ENCODE assay signal across 8 cellular contexts in genomic region chr16:83899272-83899897, GRCh38. TPM values are rescaled to one million over a fixed set of nuclear protein-coding genes. Genes with fewer than 3 reads are reported as not detected.
DNase-seq lines count a peak whose midpoint lies in the region; ATAC-seq and TF ChIP-seq lines count a peak whose summit lies in the region.

No MANE protein-coding gene starts in this region.

- H3K9me3 ChIP-seq in neural progenitor cell (ENCODE audit: low read depth): no peaks in the 10 kb centered on the region
- no peaks in the 10 kb centered on the region for H3K9me3 ChIP-seq in thoracic aorta

- peak overlapping the region; percentile 94 for H3K4me2 ChIP-seq in neural progenitor cell

- H3K79me2 ChIP-seq in neural progenitor cell (ENCODE audit: low read depth): peaks cover 13% of the 10 kb centered on the region

- no peak overlapping the region for H3K27ac ChIP-seq in neural progenitor cell
- H3K27ac ChIP-seq in thoracic aorta: peak overlapping the region; percentile 89 to 93

- peaks cover 5% of the 10 kb centered on the region for H3K4me1 ChIP-seq in neural progenitor cell
- H3K4me1 ChIP-seq in thoracic aorta (ENCODE audit: control insufficient read depth in 1 of 2, low read depth in 2 of 2): peaks cover 17 to 40% of the 10 kb centered on the region in 2 donors

- H3K27ac Mint-ChIP-seq in activated T-helper 1 cell treated with anti-CD3 and anti-CD28 coated beads, Interleukin-12 subunit alpha, Interleukin-12 subunit beta, Interleukin-2, Interleukin-4 antibody, amounts not matched to agents 30 ng/mL and 10 ng/mL and 1 ng/mL, durations not matched to agents 14 hours and 24 hours and 36 hours: peak overlapping the region; percentile 77
- H3K27ac Mint-ChIP-seq in neural progenitor cell: no peak overlapping the region

- H3K36me3 ChIP-seq in neural progenitor cell (no peaks in the 10 kb centered on the region), thoracic aorta (no peaks in the 10 kb centered on the region)

- no peaks in the 10 kb centered on the region for H3K9me3 Mint-ChIP-seq in activated T-helper 1 cell treated with anti-CD3 and anti-CD28 coated beads, Interleukin-12 subunit alpha, Interleukin-12 subunit beta, Interleukin-2, Interleukin-4 antibody, amounts not matched to agents 30 ng/mL and 10 ng/mL and 1 ng/mL, durations not matched to agents 14 hours and 24 hours and 36 hours
- no peaks in the 10 kb centered on the region for H3K9me3 Mint-ChIP-seq in neural progenitor cell

- DNase-seq in NCI-H82 (lab: John Stamatoyannopoulos, UW): peak; percentile 67
- DNase-seq in NCI-H82 treated with DMSO at 0.1 percent for 48 hours (lab: John Stamatoyannopoulos, UW; ENCODE audit: unreplicated experiment): no peak
- peak; percentile 17 for DNase-seq in NCI-H226
- DNase-seq in activated T-helper 1 cell treated with anti-CD3 and anti-CD28 coated beads, Interleukin-12 subunit alpha, Interleukin-12 subunit beta, Interleukin-2, Interleukin-4 antibody, amounts not matched to agents 30 ng/mL and 10 ng/mL and 1 ng/mL, durations not matched to agents 14 hours and 24 hours and 36 hours (ENCODE audit: low spot score): peak; percentile 29
- peak; percentile 42 for DNase-seq in fibroblast of peridontal ligament (ENCODE audit: extremely low read depth)
- DNase-seq in neural progenitor cell (ENCODE audit: low spot score): peak; percentile 82
- DNase-seq in thoracic aorta (ENCODE audit: low spot score): no peak

- peak; percentile 31 for ATAC-seq in HG02763 (IDR thresholded peaks at IDR 0.05; ENCODE audit: unreplicated experiment)
- ATAC-seq in thoracic aorta (ENCODE audit: insufficient number of reproducible peaks, low FRiP score, low read depth): peak; percentile 46

- peaks cover 8% of the 10 kb centered on the region for H3F3A ChIP-seq in neural progenitor cell (ENCODE audit: low read depth)

- peaks cover 8% of the 10 kb centered on the region for H3K27me3 Mint-ChIP-seq in activated T-helper 1 cell treated with anti-CD3 and anti-CD28 coated beads, Interleukin-12 subunit alpha, Interleukin-12 subunit beta, Interleukin-2, Interleukin-4 antibody, amounts not matched to agents 30 ng/mL and 10 ng/mL and 1 ng/mL, durations not matched to agents 14 hours and 24 hours and 36 hours (ENCODE audit: insufficient read depth)
- peaks cover 10% of the 10 kb centered on the region for H3K27me3 Mint-ChIP-seq in neural progenitor cell (ENCODE audit: insufficient read depth, low read depth)

- H4K20me1 ChIP-seq in neural progenitor cell (ENCODE audit: low read depth): peaks cover 13% of the 10 kb centered on the region

- peak overlapping the region; percentile 94 for H3K4me3 Mint-ChIP-seq in activated T-helper 1 cell treated with anti-CD3 and anti-CD28 coated beads, Interleukin-12 subunit alpha, Interleukin-12 subunit beta, Interleukin-2, Interleukin-4 antibody, amounts not matched to agents 30 ng/mL and 10 ng/mL and 1 ng/mL, durations not matched to agents 14 hours and 24 hours and 36 hours
- H3K4me3 Mint-ChIP-seq in neural progenitor cell: peak overlapping the region; percentile 93

- peak overlapping the region; percentile 81 for H2AFZ ChIP-seq in neural progenitor cell (replicated peaks)

- H3K4me1 Mint-ChIP-seq in activated T-helper 1 cell treated with anti-CD3 and anti-CD28 coated beads, Interleukin-12 subunit alpha, Interleukin-12 subunit beta, Interleukin-2, Interleukin-4 antibody, amounts not matched to agents 30 ng/mL and 10 ng/mL and 1 ng/mL, durations not matched to agents 14 hours and 24 hours and 36 hours (ENCODE audit: low read depth): peaks cover 27% of the 10 kb centered on the region
- peaks cover 36% of the 10 kb centered on the region for H3K4me1 Mint-ChIP-seq in neural progenitor cell

- H3K27me3 ChIP-seq in neural progenitor cell: peaks cover 20% of the 10 kb centered on the region
- H3K27me3 ChIP-seq in thoracic aorta (replicated peaks; ENCODE audit: insufficient read depth): no peaks in the 10 kb centered on the region

- TF ChIP-seq CTCF in neural progenitor cell (IDR thresholded peaks at IDR 0.05) (no peak), thoracic aorta (IDR thresholded peaks at IDR 0.05) (peak; percentile 13)

- peak overlapping the region; percentile 70 for H3K4me3 ChIP-seq in neural progenitor cell
- peak overlapping the region; percentile 84 for H3K4me3 ChIP-seq in thoracic aorta

- intact Hi-C loops in activated T-helper 1 cell treated with anti-CD3 and anti-CD28 coated beads, Interleukin-12 subunit alpha, Interleukin-12 subunit beta, Interleukin-2, Interleukin-4 antibody, amounts not matched to agents 30 ng/mL and 10 ng/mL and 1 ng/mL, durations not matched to agents 14 hours and 24 hours and 36 hours (cut with micrococcal nuclease): loop anchor here (1.0 kb wide), 6 partner anchors 54 to 246 kb away; partner anchors contain the start of genes DNAAF1, HSBP1, HSDL1 and MBTPS1

- no peak overlapping the region for H3K9ac ChIP-seq in neural progenitor cell

- H3K36me3 Mint-ChIP-seq in activated T-helper 1 cell treated with anti-CD3 and anti-CD28 coated beads, Interleukin-12 subunit alpha, Interleukin-12 subunit beta, Interleukin-2, Interleukin-4 antibody, amounts not matched to agents 30 ng/mL and 10 ng/mL and 1 ng/mL, durations not matched to agents 14 hours and 24 hours and 36 hours (ENCODE audit: low read depth): peaks cover 2% of the 10 kb centered on the region
- H3K36me3 Mint-ChIP-seq in neural progenitor cell: peaks cover 2% of the 10 kb centered on the region

RNA-seq across cellular contexts. Expression of gene MLYCD, which starts 0.5 kb away (rescaled TPM):
- total RNA-seq in activated T-helper 1 cell treated with anti-CD3 and anti-CD28 coated beads, Interleukin-12 subunit alpha, Interleukin-12 subunit beta, Interleukin-2, Interleukin-4 antibody, amounts not matched to agents 30 ng/mL and 10 ng/mL and 1 ng/mL, durations not matched to agents 14 hours and 24 hours and 36 hours: 5.0 and 6.1 TPM in 2 replicates
- total RNA-seq in neural progenitor cell (ENCODE audit: low replicate concordance) (2.5 and 3.3 TPM in 2 replicates), thoracic aorta (10 to 100 TPM; 14.1 to 23.6 TPM)

RNA-seq across cellular contexts. Expression of gene OSGIN1, which starts 53.7 kb away (rescaled TPM):
- 1.2 and 2.2 TPM in 2 replicates for total RNA-seq in activated T-helper 1 cell treated with anti-CD3 and anti-CD28 coated beads, Interleukin-12 subunit alpha, Interleukin-12 subunit beta, Interleukin-2, Interleukin-4 antibody, amounts not matched to agents 30 ng/mL and 10 ng/mL and 1 ng/mL, durations not matched to agents 14 hours and 24 hours and 36 hours
- total RNA-seq in neural progenitor cell (ENCODE audit: low replicate concordance): 0.77 TPM in 1 of 2 replicates, not detected in the other
- total RNA-seq in thoracic aorta: 10 to 100 TPM in 1 of 2 donors, 1 to 10 TPM in 1; 3.7 to 16.2 TPM

Comparison
In these comparisons a context has a peak if more than half of its experiments do, and no peak if none do; other contexts are left out.
1. DNase-seq: peak in NCI-H82 (single experiment), NCI-H226 (single experiment), activated T-helper 1 cell treated with anti-CD3 and anti-CD28 coated beads, Interleukin-12 subunit alpha, Interleukin-12 subunit beta, Interleukin-2, Interleukin-4 antibody, amounts not matched to agents 30 ng/mL and 10 ng/mL and 1 ng/mL, durations not matched to agents 14 hours and 24 hours and 36 hours (single experiment), fibroblast of peridontal ligament (single experiment) and neural progenitor cell (single experiment); none in NCI-H82 treated with DMSO at 0.1 percent for 48 hours (single experiment) and thoracic aorta (single experiment).